Comparison of ENCODE assay signal across 8 cellular contexts in the genomic region with DNA sequence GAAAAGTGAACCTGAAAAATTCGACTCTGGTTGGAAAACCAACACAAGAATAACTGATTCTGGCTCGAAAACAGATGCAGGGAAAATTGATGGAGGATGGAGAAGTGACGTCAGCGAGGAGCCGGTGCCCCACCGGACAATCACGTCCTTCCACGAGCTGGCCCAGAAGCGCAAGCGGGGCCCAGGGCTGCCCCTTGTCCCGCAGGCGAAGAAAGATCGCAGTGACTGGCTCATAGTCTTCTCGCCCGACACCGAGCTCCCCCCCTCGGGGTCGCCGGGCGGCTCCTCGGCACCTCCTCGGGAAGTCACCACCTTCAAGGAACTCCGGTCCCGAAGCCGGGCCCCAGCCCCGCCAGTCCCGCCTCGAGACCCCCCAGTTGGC. TPM values are rescaled to one million over a fixed set of nuclear protein-coding genes. Genes with fewer than 3 reads are reported as not detected.
DNase-seq lines count a peak whose midpoint lies in the region; ATAC-seq and TF ChIP-seq lines count a peak whose summit lies in the region.

No MANE protein-coding gene starts in this region.

- H4K20me1 ChIP-seq in GM23248 (ENCODE audit: insufficient read depth), result no peaks in the 10 kb centered on the region

- CTCF ChIA-PET in activated CD8-positive, alpha-beta T cell treated with anti-CD3 and anti-CD28 coated beads for 36 hours (lab: Charles Lee), result interaction anchor here (0.8 to 6.1 kb wide), 16 partner anchors 11 to 238 kb away, joined by 3 to 170 read pairs (median 4); partner anchors contain the start of genes CLK2, FDPS, KRTCAP2 and MTX1

- H3K27me3 ChIP-seq in GM23248 (replicated peaks; ENCODE audit: insufficient read depth), result no peaks in the 10 kb centered on the region

- in situ Hi-C loops in GM23248 (cut with MboI), result no loop called here

- H3K27me3 Mint-ChIP-seq in activated CD8-positive, alpha-beta T cell treated with anti-CD3 and anti-CD28 coated beads for 36 hours, result no peaks in the 10 kb centered on the region

- 1 to 3% methylated on average over 24 to 27 of the region's 28 CpGs for WGBS in GM23248 (ENCODE audit: low coverage in 1 of 2, low lambda C conversion rate in 2 of 2, missing lambda C conversion rate in 2 of 2), 2 experiments

- peak overlapping the region; percentile 76 for H3K27ac ChIP-seq in GM23248

- H3K4me1 Mint-ChIP-seq in activated CD8-positive, alpha-beta T cell treated with anti-CD3 and anti-CD28 coated beads for 36 hours (ENCODE audit: low read depth), result peaks cover 43% of the 10 kb centered on the region

- H3K4me2 ChIP-seq in GM23248 (ENCODE audit: unreplicated experiment), result peak overlapping the region; percentile 99

- H3K9me3 Mint-ChIP-seq in activated CD8-positive, alpha-beta T cell treated with anti-CD3 and anti-CD28 coated beads for 36 hours, result no peaks in the 10 kb centered on the region

- DNase-seq in AG09309 (ENCODE audit: low read depth), result no peak
- peak; percentile 70 for DNase-seq in GM23248
- peak; percentile 36 for DNase-seq in activated CD8-positive, alpha-beta T cell treated with anti-CD3 and anti-CD28 coated beads for 36 hours
- DNase-seq in left cardiac atrium, result peak; percentile 48
- peak; percentile 64 for DNase-seq in retina
- DNase-seq in MV-4-11 (lab: John Stamatoyannopoulos, UW), result no peak
- DNase-seq in stimulated activated CD4-positive, alpha-beta T cell treated with anti-CD3 and anti-CD28 coated beads, Interleukin-4, amount 100 ng/mL, for 4 hours, result no peak

- no peak overlapping the region for H3K27ac Mint-ChIP-seq in activated CD8-positive, alpha-beta T cell treated with anti-CD3 and anti-CD28 coated beads for 36 hours

- H3F3A ChIP-seq in GM23248 (ENCODE audit: insufficient read depth), result peaks cover 8% of the 10 kb centered on the region

- peak overlapping the region; percentile 81 for H3K4me3 Mint-ChIP-seq in activated CD8-positive, alpha-beta T cell treated with anti-CD3 and anti-CD28 coated beads for 36 hours

- peaks cover 12% of the 10 kb centered on the region for H3K4me1 ChIP-seq in GM23248 (ENCODE audit: insufficient read depth)

- intact Hi-C loops in activated CD8-positive, alpha-beta T cell treated with anti-CD3 and anti-CD28 coated beads for 36 hours (cut with micrococcal nuclease), result loop anchor here (5.0 kb wide), 1 partner anchor 45 kb away; the partner anchor contains the start of gene HCN3
- intact Hi-C loops in left cardiac atrium (cut with DNase I), result loop anchor here (2.0 to 5.0 kb wide), 3 partner anchors 44 to 70 kb away; partner anchors contain the start of gene HCN3 (in 1 of the 2)

- peaks cover 33% of the 10 kb centered on the region for H3K36me3 Mint-ChIP-seq in activated CD8-positive, alpha-beta T cell treated with anti-CD3 and anti-CD28 coated beads for 36 hours (ENCODE audit: low read depth)

- no peak for TF ChIP-seq CTCF in AG09309 (IDR thresholded peaks at IDR 0.05; ENCODE audit: control insufficient read depth, insufficient read depth, low read depth, low read length, missing control alignments)
- TF ChIP-seq CTCF in activated CD8-positive, alpha-beta T cell treated with anti-CD3 and anti-CD28 coated beads for 36 hours (IDR thresholded peaks at IDR 0.05), result no peak

- POLR2A ChIA-PET in activated CD8-positive, alpha-beta T cell treated with anti-CD3 and anti-CD28 coated beads for 36 hours (lab: Charles Lee), result interaction anchor here (1.1 to 4.8 kb wide), 8 partner anchors 13 to 287 kb away, joined by 3 to 31 read pairs (median 5); partner anchors contain the start of genes FDPS, SCAMP3 and THBS3

- H3K36me3 ChIP-seq in GM23248 (ENCODE audit: low read depth), result peaks cover 4% of the 10 kb centered on the region; the same call in 1 of the 2 replicates

- H3K9ac ChIP-seq in GM23248, result peak overlapping the region; percentile 83

- H3K79me2 ChIP-seq in GM23248 (ENCODE audit: insufficient read depth), result peaks cover 37% of the 10 kb centered on the region

- no peaks in the 10 kb centered on the region for H3K9me2 ChIP-seq in GM23248 (ENCODE audit: insufficient read depth)

- H3K4me3 ChIP-seq in AG09309 (ENCODE audit: control insufficient read depth, low read depth, low read length), result peak overlapping the region; percentile 98
- H3K4me3 ChIP-seq in GM23248, result peak overlapping the region; percentile 89

- no peaks in the 10 kb centered on the region for H3K9me3 ChIP-seq in GM23248 (ENCODE audit: low read depth)

- H2AFZ ChIP-seq in GM23248, result no peak overlapping the region; the same call in 1 of the 2 replicates

- no peak for ATAC-seq in activated CD8-positive, alpha-beta T cell treated with anti-CD3 and anti-CD28 coated beads for 36 hours
- ATAC-seq in left cardiac atrium (no peak), GM18867 (IDR thresholded peaks at IDR 0.05; ENCODE audit: unreplicated experiment) (no peak)

RNA-seq across cellular contexts. Expression of gene RUSC1, which starts 1.9 kb away (rescaled TPM):
- total RNA-seq in GM23248 (2014; rRNA removed; shearing (Covaris generic)), result 31.9 and 34.4 TPM in 2 replicates
- polyA plus RNA-seq in GM23248 (2016; fragmentation: Nextera tagmentation; extraction: Ambion mirVana), result 30.4 and 32.6 TPM in 2 replicates
- total RNA-seq in activated CD8-positive, alpha-beta T cell treated with anti-CD3 and anti-CD28 coated beads for 36 hours, result 10 to 100 TPM; 21.2 to 21.6 TPM
- 10 to 100 TPM; 18.7 to 25.3 TPM for total RNA-seq in left cardiac atrium

RNA-seq across cellular contexts. Expression of gene FDPS, which starts 13.9 kb away (rescaled TPM):
- total RNA-seq in GM23248 (2014; rRNA removed; shearing (Covaris generic)), result 96.3 and 103 TPM in 2 replicates
- 106 and 116 TPM in 2 replicates for polyA plus RNA-seq in GM23248 (2016; fragmentation: Nextera tagmentation; extraction: Ambion mirVana)
- 100 to 1,000 TPM; 293 to 316 TPM for total RNA-seq in activated CD8-positive, alpha-beta T cell treated with anti-CD3 and anti-CD28 coated beads for 36 hours
- 100 to 1,000 TPM in 1 of 2 donors, 10 to 100 TPM in 1; 92.9 to 128 TPM for total RNA-seq in left cardiac atrium

RNA-seq across cellular contexts. Expression of gene PKLR, which starts 21.3 kb away (rescaled TPM):
- total RNA-seq in GM23248 (2014; rRNA removed; shearing (Covaris generic)), result not detected in 2 replicates
- 0.08 TPM in 1 of 2 replicates, not detected in the other for polyA plus RNA-seq in GM23248 (2016; fragmentation: Nextera tagmentation; extraction: Ambion mirVana)
- total RNA-seq in activated CD8-positive, alpha-beta T cell treated with anti-CD3 and anti-CD28 coated beads for 36 hours, result not detected
- not detected for total RNA-seq in left cardiac atrium

RNA-seq across cellular contexts. Expression of gene HCN3, which starts 45.3 kb away (rescaled TPM):
- total RNA-seq in GM23248 (2014; rRNA removed; shearing (Covaris generic)), result 0.76 and 1.4 TPM in 2 replicates
- 1.6 and 1.9 TPM in 2 replicates for polyA plus RNA-seq in GM23248 (2016; fragmentation: Nextera tagmentation; extraction: Ambion mirVana)
- total RNA-seq in activated CD8-positive, alpha-beta T cell treated with anti-CD3 and anti-CD28 coated beads for 36 hours, result 1 to 10 TPM; 1.5 TPM
- 1 to 10 TPM in 1 of 2 donors, under 1 TPM in 1; 0.76 to 1.6 TPM for total RNA-seq in left cardiac atrium

RNA-seq across cellular contexts. Expression of gene CLK2, which starts 49.3 kb away (rescaled TPM):
- 16.8 and 24.0 TPM in 2 replicates for total RNA-seq in GM23248 (2014; rRNA removed; shearing (Covaris generic))
- 10.2 and 10.4 TPM in 2 replicates for polyA plus RNA-seq in GM23248 (2016; fragmentation: Nextera tagmentation; extraction: Ambion mirVana)
- 10 to 100 TPM; 80.6 to 85.4 TPM for total RNA-seq in activated CD8-positive, alpha-beta T cell treated with anti-CD3 and anti-CD28 coated beads for 36 hours
- 10 to 100 TPM; 19.7 to 23.8 TPM for total RNA-seq in left cardiac atrium

Comparison
In these comparisons a context has a peak if more than half of its experiments do, and no peak if none do; other contexts are left out.
1. DNase-seq: peak in GM23248 (single experiment), activated CD8-positive, alpha-beta T cell treated with anti-CD3 and anti-CD28 coated beads for 36 hours (single experiment), left cardiac atrium (single experiment) and retina (single experiment); none in AG09309 (single experiment), MV-4-11 (single experiment) and stimulated activated CD4-positive, alpha-beta T cell treated with anti-CD3 and anti-CD28 coated beads, Interleukin-4, amount 100 ng/mL, for 4 hours (0 of 2).